2 cellular contexts compared by ENCODE assay signal in the genomic region with DNA sequence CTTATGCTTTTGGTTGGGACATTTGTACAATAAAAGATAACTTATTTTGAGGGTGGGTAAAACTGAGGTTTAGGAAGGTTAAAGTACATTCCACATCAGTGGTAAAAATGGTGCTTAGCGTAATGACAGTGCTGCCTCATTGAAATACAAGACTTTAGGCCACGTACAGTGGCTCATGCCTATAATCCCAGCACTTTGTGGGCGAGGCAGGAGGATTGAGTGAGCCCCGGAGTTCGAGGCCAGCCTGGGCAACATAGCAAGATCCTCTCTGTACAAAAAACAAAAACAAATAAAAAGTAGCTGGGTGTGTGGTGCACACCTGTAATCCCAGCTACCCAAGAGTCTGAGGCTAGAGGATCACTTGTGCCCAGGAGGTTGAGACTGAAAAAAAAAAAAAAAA.
TF ChIP-seq lines count a peak whose summit lies in the region.

No MANE protein-coding gene starts in this region.

TF ChIP-seq in HepG2, 621 proteins besides CTCF, POLR2A, EP300 and RAD21:
- TF ChIP-seq, protein P1, sequence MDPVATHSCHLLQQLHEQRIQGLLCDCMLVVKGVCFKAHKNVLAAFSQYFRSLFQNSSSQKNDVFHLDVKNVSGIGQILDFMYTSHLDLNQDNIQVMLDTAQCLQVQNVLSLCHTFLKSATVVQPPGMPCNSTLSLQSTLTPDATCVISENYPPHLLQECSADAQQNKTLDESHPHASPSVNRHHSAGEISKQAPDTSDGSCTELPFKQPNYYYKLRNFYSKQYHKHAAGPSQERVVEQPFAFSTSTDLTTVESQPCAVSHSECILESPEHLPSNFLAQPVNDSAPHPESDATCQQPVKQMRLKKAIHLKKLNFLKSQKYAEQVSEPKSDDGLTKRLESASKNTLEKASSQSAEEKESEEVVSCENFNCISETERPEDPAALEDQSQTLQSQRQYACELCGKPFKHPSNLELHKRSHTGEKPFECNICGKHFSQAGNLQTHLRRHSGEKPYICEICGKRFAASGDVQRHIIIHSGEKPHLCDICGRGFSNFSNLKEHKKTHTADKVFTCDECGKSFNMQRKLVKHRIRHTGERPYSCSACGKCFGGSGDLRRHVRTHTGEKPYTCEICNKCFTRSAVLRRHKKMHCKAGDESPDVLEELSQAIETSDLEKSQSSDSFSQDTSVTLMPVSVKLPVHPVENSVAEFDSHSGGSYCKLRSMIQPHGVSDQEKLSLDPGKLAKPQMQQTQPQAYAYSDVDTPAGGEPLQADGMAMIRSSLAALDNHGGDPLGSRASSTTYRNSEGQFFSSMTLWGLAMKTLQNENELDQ (CRISPR knock-in tag; IDR thresholded peaks at IDR 0.05; ENCODE audit: borderline replicate concordance) = no peak
- peak; percentile 71 for TF ChIP-seq ZNF121 (CRISPR knock-in tag; IDR thresholded peaks at IDR 0.05)

TF ChIP-seq in K562, 482 proteins besides CTCF, POLR2A, EP300 and RAD21:
- TF ChIP-seq, protein P2, sequence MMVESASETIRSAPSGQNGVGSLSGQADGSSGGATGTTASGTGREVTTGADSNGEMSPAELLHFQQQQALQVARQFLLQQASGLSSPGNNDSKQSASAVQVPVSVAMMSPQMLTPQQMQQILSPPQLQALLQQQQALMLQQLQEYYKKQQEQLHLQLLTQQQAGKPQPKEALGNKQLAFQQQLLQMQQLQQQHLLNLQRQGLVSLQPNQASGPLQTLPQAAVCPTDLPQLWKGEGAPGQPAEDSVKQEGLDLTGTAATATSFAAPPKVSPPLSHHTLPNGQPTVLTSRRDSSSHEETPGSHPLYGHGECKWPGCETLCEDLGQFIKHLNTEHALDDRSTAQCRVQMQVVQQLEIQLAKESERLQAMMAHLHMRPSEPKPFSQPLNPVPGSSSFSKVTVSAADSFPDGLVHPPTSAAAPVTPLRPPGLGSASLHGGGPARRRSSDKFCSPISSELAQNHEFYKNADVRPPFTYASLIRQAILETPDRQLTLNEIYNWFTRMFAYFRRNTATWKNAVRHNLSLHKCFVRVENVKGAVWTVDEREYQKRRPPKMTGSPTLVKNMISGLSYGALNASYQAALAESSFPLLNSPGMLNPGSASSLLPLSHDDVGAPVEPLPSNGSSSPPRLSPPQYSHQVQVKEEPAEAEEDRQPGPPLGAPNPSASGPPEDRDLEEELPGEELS (CRISPR knock-in tag; IDR thresholded peaks at IDR 0.05; ENCODE audit: borderline replicate concordance) = no peak
- TF ChIP-seq ZNF121 (CRISPR knock-in tag; conservative IDR thresholded peaks at IDR 0.05) (peak; percentile 60), TAF15 (IDR thresholded peaks at IDR 0.05; ENCODE audit: low read depth, low read length) (no peak)
